In the genomic region with DNA sequence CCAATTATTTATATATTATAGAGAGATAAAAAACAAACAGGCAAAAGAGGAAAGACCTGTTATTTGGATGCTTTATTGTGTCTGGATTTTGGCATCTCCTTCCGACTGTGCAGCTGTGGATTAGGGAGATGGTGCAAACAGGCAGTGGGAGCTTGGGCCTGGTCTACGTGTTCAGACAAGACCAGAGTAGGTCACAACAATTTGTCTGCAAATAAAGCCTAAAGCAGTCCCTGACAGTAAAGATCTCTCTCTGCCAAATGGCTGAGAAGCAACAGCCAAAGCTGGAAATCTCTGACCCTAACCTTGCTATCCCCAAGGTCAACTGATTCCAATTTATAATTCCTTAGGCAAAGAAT, we compare ENCODE assay signal across 1 cellular context.
TF ChIP-seq lines count a peak whose summit lies in the region.

No MANE protein-coding gene starts in this region.

TF ChIP-seq in HepG2, 621 proteins besides CTCF, POLR2A, EP300 and RAD21 (continued from another document):
- TF ChIP-seq, protein P1, sequence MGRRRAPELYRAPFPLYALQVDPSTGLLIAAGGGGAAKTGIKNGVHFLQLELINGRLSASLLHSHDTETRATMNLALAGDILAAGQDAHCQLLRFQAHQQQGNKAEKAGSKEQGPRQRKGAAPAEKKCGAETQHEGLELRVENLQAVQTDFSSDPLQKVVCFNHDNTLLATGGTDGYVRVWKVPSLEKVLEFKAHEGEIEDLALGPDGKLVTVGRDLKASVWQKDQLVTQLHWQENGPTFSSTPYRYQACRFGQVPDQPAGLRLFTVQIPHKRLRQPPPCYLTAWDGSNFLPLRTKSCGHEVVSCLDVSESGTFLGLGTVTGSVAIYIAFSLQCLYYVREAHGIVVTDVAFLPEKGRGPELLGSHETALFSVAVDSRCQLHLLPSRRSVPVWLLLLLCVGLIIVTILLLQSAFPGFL (CRISPR knock-in tag; IDR thresholded peaks at IDR 0.05): no peak
- no peak for TF ChIP-seq ZFY (CRISPR knock-in tag; IDR thresholded peaks at IDR 0.05)
- no peak for TF ChIP-seq NFYC (CRISPR knock-in tag; IDR thresholded peaks at IDR 0.05)
- TF ChIP-seq, protein P2, sequence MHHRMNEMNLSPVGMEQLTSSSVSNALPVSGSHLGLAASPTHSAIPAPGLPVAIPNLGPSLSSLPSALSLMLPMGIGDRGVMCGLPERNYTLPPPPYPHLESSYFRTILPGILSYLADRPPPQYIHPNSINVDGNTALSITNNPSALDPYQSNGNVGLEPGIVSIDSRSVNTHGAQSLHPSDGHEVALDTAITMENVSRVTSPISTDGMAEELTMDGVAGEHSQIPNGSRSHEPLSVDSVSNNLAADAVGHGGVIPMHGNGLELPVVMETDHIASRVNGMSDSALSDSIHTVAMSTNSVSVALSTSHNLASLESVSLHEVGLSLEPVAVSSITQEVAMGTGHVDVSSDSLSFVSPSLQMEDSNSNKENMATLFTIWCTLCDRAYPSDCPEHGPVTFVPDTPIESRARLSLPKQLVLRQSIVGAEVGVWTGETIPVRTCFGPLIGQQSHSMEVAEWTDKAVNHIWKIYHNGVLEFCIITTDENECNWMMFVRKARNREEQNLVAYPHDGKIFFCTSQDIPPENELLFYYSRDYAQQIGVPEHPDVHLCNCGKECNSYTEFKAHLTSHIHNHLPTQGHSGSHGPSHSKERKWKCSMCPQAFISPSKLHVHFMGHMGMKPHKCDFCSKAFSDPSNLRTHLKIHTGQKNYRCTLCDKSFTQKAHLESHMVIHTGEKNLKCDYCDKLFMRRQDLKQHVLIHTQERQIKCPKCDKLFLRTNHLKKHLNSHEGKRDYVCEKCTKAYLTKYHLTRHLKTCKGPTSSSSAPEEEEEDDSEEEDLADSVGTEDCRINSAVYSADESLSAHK (CRISPR knock-in tag; IDR thresholded peaks at IDR 0.05; ENCODE audit: borderline replicate concordance): no peak
- TF ChIP-seq, protein P3, sequence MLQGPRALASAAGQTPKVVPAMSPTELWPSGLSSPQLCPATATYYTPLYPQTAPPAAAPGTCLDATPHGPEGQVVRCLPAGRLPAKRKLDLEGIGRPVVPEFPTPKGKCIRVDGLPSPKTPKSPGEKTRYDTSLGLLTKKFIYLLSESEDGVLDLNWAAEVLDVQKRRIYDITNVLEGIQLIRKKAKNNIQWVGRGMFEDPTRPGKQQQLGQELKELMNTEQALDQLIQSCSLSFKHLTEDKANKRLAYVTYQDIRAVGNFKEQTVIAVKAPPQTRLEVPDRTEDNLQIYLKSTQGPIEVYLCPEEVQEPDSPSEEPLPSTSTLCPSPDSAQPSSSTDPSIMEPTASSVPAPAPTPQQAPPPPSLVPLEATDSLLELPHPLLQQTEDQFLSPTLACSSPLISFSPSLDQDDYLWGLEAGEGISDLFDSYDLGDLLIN (CRISPR knock-in tag; IDR thresholded peaks at IDR 0.05; ENCODE audit: borderline replicate concordance): no peak
- TF ChIP-seq RARG (CRISPR knock-in tag; IDR thresholded peaks at IDR 0.05; ENCODE audit: low read depth): no peak
- TF ChIP-seq, protein P4, sequence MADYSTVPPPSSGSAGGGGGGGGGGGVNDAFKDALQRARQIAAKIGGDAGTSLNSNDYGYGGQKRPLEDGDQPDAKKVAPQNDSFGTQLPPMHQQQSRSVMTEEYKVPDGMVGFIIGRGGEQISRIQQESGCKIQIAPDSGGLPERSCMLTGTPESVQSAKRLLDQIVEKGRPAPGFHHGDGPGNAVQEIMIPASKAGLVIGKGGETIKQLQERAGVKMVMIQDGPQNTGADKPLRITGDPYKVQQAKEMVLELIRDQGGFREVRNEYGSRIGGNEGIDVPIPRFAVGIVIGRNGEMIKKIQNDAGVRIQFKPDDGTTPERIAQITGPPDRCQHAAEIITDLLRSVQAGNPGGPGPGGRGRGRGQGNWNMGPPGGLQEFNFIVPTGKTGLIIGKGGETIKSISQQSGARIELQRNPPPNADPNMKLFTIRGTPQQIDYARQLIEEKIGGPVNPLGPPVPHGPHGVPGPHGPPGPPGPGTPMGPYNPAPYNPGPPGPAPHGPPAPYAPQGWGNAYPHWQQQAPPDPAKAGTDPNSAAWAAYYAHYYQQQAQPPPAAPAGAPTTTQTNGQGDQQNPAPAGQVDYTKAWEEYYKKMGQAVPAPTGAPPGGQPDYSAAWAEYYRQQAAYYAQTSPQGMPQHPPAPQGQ (CRISPR knock-in tag; IDR thresholded peaks at IDR 0.05; ENCODE audit: borderline replicate concordance): no peak
- TF ChIP-seq ZSCAN12 (CRISPR knock-in tag; IDR thresholded peaks at IDR 0.05): no peak
- TF ChIP-seq HNRNPK (IDR thresholded peaks at IDR 0.05; ENCODE audit: low read depth, low read length, poor library complexity, severe bottlenecking): no peak
- no peak for TF ChIP-seq ZNF335 (CRISPR knock-in tag; IDR thresholded peaks at IDR 0.05)
